2 cellular contexts compared by ENCODE assay signal in genomic region chr5:179371681-179372675, GRCh38.
TF ChIP-seq lines count a peak whose summit lies in the region.

No MANE protein-coding gene starts in this region.

TF ChIP-seq in SK-N-SH, 30 proteins besides CTCF, POLR2A, EP300 and RAD21:
- TF ChIP-seq ZBTB33 (IDR thresholded peaks at IDR 0.05; ENCODE audit: borderline replicate concordance, low read depth), result no peak
- TF ChIP-seq MXI1 (IDR thresholded peaks at IDR 0.05; ENCODE audit: low read depth, low read length), result no peak
- TF ChIP-seq GATA2 (CRISPR knock-in tag; IDR thresholded peaks at IDR 0.05), result no peak
- no peak for TF ChIP-seq RCOR1 (IDR thresholded peaks at IDR 0.05; ENCODE audit: low read length)
- TF ChIP-seq SMC3 (IDR thresholded peaks at IDR 0.05; ENCODE audit: low read depth, low read length), result no peak
- no peak for TF ChIP-seq USF1 (IDR thresholded peaks at IDR 0.05; ENCODE audit: borderline replicate concordance, low read depth)
- TF ChIP-seq NFIC (IDR thresholded peaks at IDR 0.05; ENCODE audit: borderline replicate concordance), result no peak
- TF ChIP-seq FOXM1 (IDR thresholded peaks at IDR 0.05; ENCODE audit: low read depth), result no peak
- no peak for TF ChIP-seq TEAD4 (IDR thresholded peaks at IDR 0.05; ENCODE audit: borderline replicate concordance, insufficient read depth)
- TF ChIP-seq TCF12 (IDR thresholded peaks at IDR 0.05), result no peak
- no peak for TF ChIP-seq SIN3A (IDR thresholded peaks at IDR 0.05; ENCODE audit: borderline replicate concordance, low read depth, low read length)
- TF ChIP-seq USF2 (IDR thresholded peaks at IDR 0.05; ENCODE audit: borderline replicate concordance, low read depth, low read length), result no peak
- TF ChIP-seq MAX (IDR thresholded peaks at IDR 0.05; ENCODE audit: low read depth), result no peak
- no peak for TF ChIP-seq NRF1 (IDR thresholded peaks at IDR 0.05; ENCODE audit: low read depth, low read length)
- TF ChIP-seq ELF1 (IDR thresholded peaks at IDR 0.05), result no peak
- no peak for TF ChIP-seq MEF2A (IDR thresholded peaks at IDR 0.05; ENCODE audit: borderline replicate concordance, low read depth)
- no peak for TF ChIP-seq TAF1 (IDR thresholded peaks at IDR 0.05; ENCODE audit: borderline replicate concordance, low read depth, low read length)

TF ChIP-seq in SK-N-SH treated with all-trans-retinoic acid at 6 μM for 48 hours, 23 proteins besides CTCF, POLR2A, EP300 and RAD21 (continued from another document):
- TF ChIP-seq POU6F1 (CRISPR knock-in tag; IDR thresholded peaks at IDR 0.05; ENCODE audit: borderline replicate concordance, low read depth) (no peak), ZC3H10 (CRISPR knock-in tag; IDR thresholded peaks at IDR 0.05) (no peak), ARNTL (CRISPR knock-in tag; IDR thresholded peaks at IDR 0.05; ENCODE audit: borderline replicate concordance, low read depth) (no peak), GLIS3 (CRISPR knock-in tag; IDR thresholded peaks at IDR 0.05) (no peak), SNAI2 (CRISPR knock-in tag; IDR thresholded peaks at IDR 0.05) (no peak), ESRRG (CRISPR knock-in tag; IDR thresholded peaks at IDR 0.05) (no peak), RARB (CRISPR knock-in tag; IDR thresholded peaks at IDR 0.05) (no peak), CREB5 (CRISPR knock-in tag; IDR thresholded peaks at IDR 0.05; ENCODE audit: low read depth) (no peak), ZFP30 (CRISPR knock-in tag; IDR thresholded peaks at IDR 0.05) (no peak)
TF ChIP-seq in SK-N-SH treated with all-trans-retinoic acid at 6 μM for 48 hours: peak in this region for 0.
